Comparison of ENCODE assay signal across 8 cellular contexts in the genomic region with DNA sequence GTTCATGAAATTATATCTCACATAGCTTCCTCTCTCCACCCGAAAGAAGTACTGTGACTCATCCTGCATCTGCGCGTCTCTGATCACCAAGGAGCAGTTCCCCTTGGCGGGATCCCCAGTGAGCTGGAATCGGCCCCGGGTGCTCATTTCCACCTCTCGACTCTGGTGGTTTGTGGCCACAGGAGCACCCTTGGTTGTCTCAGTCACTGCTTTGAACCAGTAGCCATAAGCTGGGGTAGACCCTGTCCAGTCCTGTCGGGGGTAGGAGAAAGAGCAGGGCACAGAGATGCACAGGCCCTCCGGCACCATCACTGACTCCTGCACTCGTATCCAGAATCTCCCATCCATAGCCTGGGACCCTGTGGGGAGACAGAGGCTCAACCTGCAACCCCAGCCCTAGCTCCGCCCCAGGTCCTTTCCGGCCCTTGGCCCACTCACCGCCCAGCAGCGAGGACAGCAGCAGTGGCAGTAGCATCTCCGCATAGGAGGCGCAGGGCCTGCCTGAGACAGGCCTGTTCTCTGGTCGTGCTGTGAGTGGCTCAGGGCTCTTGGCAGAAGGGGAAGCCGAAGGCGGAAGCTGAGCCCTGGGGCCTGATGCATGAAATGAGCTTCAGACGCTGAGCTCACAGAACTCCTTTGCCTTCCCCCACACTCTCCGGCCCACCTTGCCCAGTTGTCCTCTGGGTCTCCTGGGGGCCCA. TPM values are rescaled to one million over a fixed set of nuclear protein-coding genes. Genes with fewer than 3 reads are reported as not detected.
A peak's percentile ranks its signal among the peaks of the same experiment; 100 is the strongest.
DNase-seq lines count a peak whose midpoint lies in the region; ATAC-seq and TF ChIP-seq lines count a peak whose summit lies in the region.

A gene with protein sequence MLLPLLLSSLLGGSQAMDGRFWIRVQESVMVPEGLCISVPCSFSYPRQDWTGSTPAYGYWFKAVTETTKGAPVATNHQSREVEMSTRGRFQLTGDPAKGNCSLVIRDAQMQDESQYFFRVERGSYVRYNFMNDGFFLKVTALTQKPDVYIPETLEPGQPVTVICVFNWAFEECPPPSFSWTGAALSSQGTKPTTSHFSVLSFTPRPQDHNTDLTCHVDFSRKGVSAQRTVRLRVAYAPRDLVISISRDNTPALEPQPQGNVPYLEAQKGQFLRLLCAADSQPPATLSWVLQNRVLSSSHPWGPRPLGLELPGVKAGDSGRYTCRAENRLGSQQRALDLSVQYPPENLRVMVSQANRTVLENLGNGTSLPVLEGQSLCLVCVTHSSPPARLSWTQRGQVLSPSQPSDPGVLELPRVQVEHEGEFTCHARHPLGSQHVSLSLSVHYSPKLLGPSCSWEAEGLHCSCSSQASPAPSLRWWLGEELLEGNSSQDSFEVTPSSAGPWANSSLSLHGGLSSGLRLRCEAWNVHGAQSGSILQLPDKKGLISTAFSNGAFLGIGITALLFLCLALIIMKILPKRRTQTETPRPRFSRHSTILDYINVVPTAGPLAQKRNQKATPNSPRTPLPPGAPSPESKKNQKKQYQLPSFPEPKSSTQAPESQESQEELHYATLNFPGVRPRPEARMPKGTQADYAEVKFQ (minus strand): TSS at position 536 of the 700 bp plus-strand sequence. CDS start 61 bp downstream, at position 475.

- in situ Hi-C loops in gastrocnemius medialis (cut with MboI; ENCODE audit: low sequenced_read_pairs in 4 of 4): no loop called here

- ATAC-seq in GM18505 (IDR thresholded peaks at IDR 0.05; ENCODE audit: unreplicated experiment): peak; percentile 64
- ATAC-seq in HG02571 (IDR thresholded peaks at IDR 0.05; ENCODE audit: unreplicated experiment): peak; percentile 55
- no peak for ATAC-seq in gastrocnemius medialis

- no peaks in the 10 kb centered on the region for H3K4me1 ChIP-seq in left ventricle myocardium inferior
- H3K4me1 ChIP-seq in gastrocnemius medialis: no peaks in the 10 kb centered on the region
- no peaks in the 10 kb centered on the region for H3K4me1 ChIP-seq in SJCRH30

- peak; percentile 63 for DNase-seq in RPMI7951 (ENCODE audit: low read depth)
- DNase-seq in left ventricle myocardium inferior: peak; percentile 44
- no peak for DNase-seq in NCI-H2227 treated with DMSO at 0.1 percent for 48 hours (lab: John Stamatoyannopoulos, UW)
- no peak for DNase-seq in gastrocnemius medialis
- DNase-seq in NCI-H345 (lab: John Stamatoyannopoulos, UW): no peak
- no peak for DNase-seq in SJCRH30

- H3K27ac ChIP-seq in left ventricle myocardium inferior (replicated peaks) (no peak within 1 kb of the TSS), gastrocnemius medialis (no peak within 1 kb of the TSS), SJCRH30 (no peak within 1 kb of the TSS)

- H3K9me3 ChIP-seq in left ventricle myocardium inferior (replicated peaks) (no peaks in the 10 kb centered on the region), gastrocnemius medialis (no peaks in the 10 kb centered on the region), SJCRH30 (replicated peaks) (no peaks in the 10 kb centered on the region)

- H3K4me3 ChIP-seq in left ventricle myocardium inferior: no peak within 1 kb of the TSS
- no peak within 1 kb of the TSS for H3K4me3 ChIP-seq in gastrocnemius medialis
- H3K4me3 ChIP-seq in SJCRH30: no peak within 1 kb of the TSS

- TF ChIP-seq CTCF in left ventricle myocardium inferior (IDR thresholded peaks at IDR 0.05; ENCODE audit: borderline replicate concordance): no peak
- TF ChIP-seq CTCF in gastrocnemius medialis (IDR thresholded peaks at IDR 0.05 in 4 of 5, conservative IDR thresholded peaks at IDR 0.05 in 1 of 5): no peak

- TF ChIP-seq POLR2A in GM18505 (IDR thresholded peaks at IDR 0.05; ENCODE audit: borderline replicate concordance, extremely low read depth, insufficient read depth, insufficient read length) (peak; percentile 72), gastrocnemius medialis (IDR thresholded peaks at IDR 0.05) (no peak)

- no peaks in the 10 kb centered on the region for H3K36me3 ChIP-seq in left ventricle myocardium inferior
- no peaks in the 10 kb centered on the region for H3K36me3 ChIP-seq in gastrocnemius medialis
- H3K36me3 ChIP-seq in SJCRH30: no peaks in the 10 kb centered on the region

- peaks cover 89% of the 10 kb centered on the region for H3K27me3 ChIP-seq in left ventricle myocardium inferior (ENCODE audit: low read depth)
- peaks cover 0 to 12% (median 10%) of the 10 kb centered on the region in 3 donors for H3K27me3 ChIP-seq in gastrocnemius medialis
- no peaks in the 10 kb centered on the region for H3K27me3 ChIP-seq in SJCRH30

- intact Hi-C loops in left ventricle myocardium inferior (cut with micrococcal nuclease) (no loop called here), gastrocnemius medialis (cut with DNase I; ENCODE audit: low total_unique reads) (no loop called here)

RNA-seq across cellular contexts. Expression of the gene that starts here (rescaled TPM):
- not detected in 2 replicates for total RNA-seq in RPMI7951 (2014; rRNA removed; shearing (Covaris generic))
- total RNA-seq in left ventricle myocardium inferior (0.38 TPM), gastrocnemius medialis (1 to 10 TPM in 1 of 4 donors, under 1 TPM in 2, not detected in 1; 0.87 to 1.3 (median 0.98) TPM)
- total RNA-seq in SJCRH30 (2014; rRNA removed; shearing (Covaris generic)): not detected in 2 replicates

Comparison
In these comparisons a context has a peak if more than half of its experiments do, and no peak if none do; other contexts are left out.
1. Peak in DNase-seq in RPMI7951; RNA of the gene not detected or under 1 TPM.
2. Peak in DNase-seq in left ventricle myocardium inferior; RNA of the gene not detected or under 1 TPM.
3. ATAC-seq: peak in GM18505 (single experiment) and HG02571 (single experiment); none in gastrocnemius medialis (0 of 2).